ENCODE assay signal across 8 cellular contexts in the genomic region with DNA sequence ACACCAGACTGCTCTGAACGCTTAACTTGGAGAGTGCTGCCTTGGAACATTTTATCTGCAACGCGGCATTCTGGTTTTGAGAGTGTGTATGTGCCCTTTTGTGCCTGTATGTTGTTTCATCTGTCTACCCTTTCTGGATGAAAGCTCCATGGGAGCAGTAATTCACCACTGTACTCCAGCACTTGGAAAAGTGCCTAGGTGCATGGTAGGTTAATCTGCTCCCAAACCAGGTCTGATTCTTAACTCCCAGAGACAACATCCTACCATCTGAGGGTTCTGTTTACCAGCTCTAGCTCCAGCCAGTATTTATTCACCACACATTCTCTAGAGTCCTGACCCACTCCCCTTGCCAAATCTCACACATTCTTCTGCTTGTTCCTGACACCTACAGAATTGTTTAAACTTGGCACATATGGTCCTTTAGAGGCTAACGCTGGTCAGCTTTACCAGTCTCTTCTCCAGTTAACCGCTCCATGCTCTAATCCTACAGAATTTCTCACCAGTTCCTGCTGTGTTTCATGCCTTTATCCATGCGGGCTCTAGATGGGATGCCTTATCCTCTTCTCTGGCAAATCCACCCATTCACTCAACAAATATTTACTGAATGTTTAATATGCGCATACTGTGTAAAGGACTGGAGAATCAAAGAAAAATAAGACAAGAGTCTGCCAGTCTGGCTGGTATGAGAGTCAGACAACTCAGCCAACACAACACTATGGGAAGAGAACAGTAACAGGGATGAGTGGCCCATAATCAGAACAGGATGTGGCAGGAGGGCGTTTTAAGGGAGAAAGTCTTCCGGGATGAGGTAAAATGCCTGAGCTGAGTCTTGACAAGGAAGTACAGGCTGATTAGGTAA. TPM values are rescaled to one million over a fixed set of nuclear protein-coding genes. Genes with fewer than 3 reads are reported as not detected.
DNase-seq lines count a peak whose midpoint lies in the region; ATAC-seq and TF ChIP-seq lines count a peak whose summit lies in the region.

No MANE protein-coding gene starts in this region.

- H3K27ac ChIP-seq in caudate nucleus (ENCODE audit: low read depth, low read length) (peak overlapping the region; percentile 8), dorsolateral prefrontal cortex (peak overlapping the region in 8 of 59 donors; percentile 9 to 56 (median 26)), tibial artery (no peak overlapping the region), suprapubic skin (no peak overlapping the region)

- TF ChIP-seq POLR2A in suprapubic skin (IDR thresholded peaks at IDR 0.05): no peak

- H3K4me1 ChIP-seq in HAP-1 (peaks cover 14% of the 10 kb centered on the region), tibial artery (peaks cover 0 to 29% (median 5%) of the 10 kb centered on the region in 4 donors), suprapubic skin (no peaks in the 10 kb centered on the region)

- TF ChIP-seq EP300 in suprapubic skin (IDR thresholded peaks at IDR 0.05): no peak

- peak; percentile 82 for ATAC-seq in left colon

- H3K9me3 ChIP-seq in HAP-1 (no peaks in the 10 kb centered on the region), tibial artery (no peaks in the 10 kb centered on the region), suprapubic skin (no peaks in the 10 kb centered on the region)

- H3K36me3 ChIP-seq in HAP-1 (replicated peaks): no peaks in the 10 kb centered on the region; the same call in 1 of the 2 replicates
- H3K36me3 ChIP-seq in tibial artery: peaks cover 0 to 31% (median 12%) of the 10 kb centered on the region in 3 donors
- H3K36me3 ChIP-seq in suprapubic skin: peaks cover 12% of the 10 kb centered on the region

- WGBS in suprapubic skin: 77% methylated on average over 9 of the region's 9 CpGs

- DNase-seq in AG10803 (ENCODE audit: low read depth): peak; percentile 81
- DNase-seq in HAP-1 (ENCODE audit: low spot score in 2 of 2): peak; percentile 22 to 71
- DNase-seq in caudate nucleus (lab: John Stamatoyannopoulos, UW): no peak
- DNase-seq in left colon: no peak
- no peak for DNase-seq in GM13977 (ENCODE audit: low spot score)
- DNase-seq in dorsolateral prefrontal cortex: no peak
- no peak for DNase-seq in tibial artery
- DNase-seq in suprapubic skin (ENCODE audit: low spot score in 2 of 2): no peak

- in situ Hi-C loops in HAP-1 (cut with MboI; ENCODE audit: low sequenced_read_pairs) (no loop called here), GM13977 (cut with MboI; ENCODE audit: low pct_unique_long_range_greater_than_20kb, low sequenced_read_pairs, unreplicated experiment) (no loop called here)

- H3K27me3 ChIP-seq in HAP-1 (ENCODE audit: low read depth) (no peaks in the 10 kb centered on the region), dorsolateral prefrontal cortex (no peaks in the 10 kb centered on the region), tibial artery (no peaks in the 10 kb centered on the region), suprapubic skin (no peaks in the 10 kb centered on the region)

- TF ChIP-seq CTCF in AG10803 (conservative IDR thresholded peaks at IDR 0.05; ENCODE audit: low read length): no peak
- TF ChIP-seq CTCF in GM13977 (IDR thresholded peaks at IDR 0.05; ENCODE audit: extremely low read depth, insufficient read depth, missing control alignments): no peak
- no peak for TF ChIP-seq CTCF in dorsolateral prefrontal cortex (IDR thresholded peaks at IDR 0.05 in 54 of 56, conservative IDR thresholded peaks at IDR 0.05 in 2 of 56; ENCODE audit: low read depth in 1 of 56, partially characterized antibody in 56 of 56)
- no peak for TF ChIP-seq CTCF in tibial artery (IDR thresholded peaks at IDR 0.05)
- no peak for TF ChIP-seq CTCF in suprapubic skin (IDR thresholded peaks at IDR 0.05)

- intact Hi-C loops in left colon (cut with DNase I, micrococcal nuclease): no loop called here
- intact Hi-C loops in dorsolateral prefrontal cortex (cut with DNase I): no loop called here
- intact Hi-C loops in tibial artery (cut with DNase I; ENCODE audit: low total_unique reads): no loop called here

- H3K4me3 ChIP-seq in AG10803 (ENCODE audit: low read length) (no peak overlapping the region), HAP-1 (no peak overlapping the region), dorsolateral prefrontal cortex (no peak overlapping the region), tibial artery (no peak overlapping the region), suprapubic skin (no peak overlapping the region)

RNA-seq across cellular contexts. Expression of a gene that starts 46.4 kb away (rescaled TPM):
- total RNA-seq in left colon (10 to 100 TPM; 96.5 to 97.6 TPM), dorsolateral prefrontal cortex (100 to 1,000 TPM in 115 of 120 experiments, 10 to 100 TPM in 5; 80.0 to 205 (median 144) TPM), suprapubic skin (10 to 100 TPM; 51.8 to 81.7 (median 79.1) TPM)

Comparison
In these comparisons a context has a peak if more than half of its experiments do, and no peak if none do; other contexts are left out.
1. DNase-seq: peak in AG10803 (single experiment) and HAP-1 (2 of 2); none in caudate nucleus (0 of 61), left colon (0 of 2), GM13977 (single experiment), dorsolateral prefrontal cortex (0 of 10), tibial artery (0 of 2) and suprapubic skin (0 of 2).